ENCODE assay signal across 1 cellular context in the genomic region with DNA sequence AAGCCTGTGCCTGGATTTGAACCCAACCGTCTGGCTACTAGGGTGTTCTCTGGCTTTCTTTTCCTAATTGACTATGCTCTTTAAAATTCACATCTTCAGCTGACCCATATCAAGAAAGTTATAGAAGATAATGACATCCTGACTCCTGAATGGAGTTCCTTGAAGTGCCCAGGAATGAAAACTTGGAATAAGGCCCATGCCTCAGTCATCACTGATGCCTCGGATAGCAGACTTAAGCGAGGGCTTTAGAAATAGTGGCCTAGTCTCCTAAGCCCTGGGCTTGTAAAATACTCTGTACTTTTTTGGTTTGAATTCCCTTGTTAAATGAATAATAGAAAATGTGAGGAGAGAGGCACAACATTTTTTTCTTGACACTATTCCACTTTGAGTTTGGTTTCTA.
TF ChIP-seq lines count a peak whose summit lies in the region.

No MANE protein-coding gene starts in this region.

TF ChIP-seq in IMR-90, 13 proteins besides CTCF, POLR2A, EP300 and RAD21 (continued from another document):
- TF ChIP-seq, protein P1, sequence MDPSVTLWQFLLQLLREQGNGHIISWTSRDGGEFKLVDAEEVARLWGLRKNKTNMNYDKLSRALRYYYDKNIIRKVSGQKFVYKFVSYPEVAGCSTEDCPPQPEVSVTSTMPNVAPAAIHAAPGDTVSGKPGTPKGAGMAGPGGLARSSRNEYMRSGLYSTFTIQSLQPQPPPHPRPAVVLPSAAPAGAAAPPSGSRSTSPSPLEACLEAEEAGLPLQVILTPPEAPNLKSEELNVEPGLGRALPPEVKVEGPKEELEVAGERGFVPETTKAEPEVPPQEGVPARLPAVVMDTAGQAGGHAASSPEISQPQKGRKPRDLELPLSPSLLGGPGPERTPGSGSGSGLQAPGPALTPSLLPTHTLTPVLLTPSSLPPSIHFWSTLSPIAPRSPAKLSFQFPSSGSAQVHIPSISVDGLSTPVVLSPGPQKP (IDR thresholded peaks at IDR 0.05; ENCODE audit: borderline replicate concordance, low read depth, low read length): no peak
